Comparison of ENCODE assay signal across 14 cellular contexts in genomic region chr3:183158113-183158512, GRCh38. TPM values are rescaled to one million over a fixed set of nuclear protein-coding genes. Genes with fewer than 3 reads are reported as not detected.
DNase-seq lines count a peak whose midpoint lies in the region; ATAC-seq and TF ChIP-seq lines count a peak whose summit lies in the region.
"Had no signal": no experiment of that assay in that cellular context is flagged by ENCODE, and none has a peak within 500 bp of the region (broad histone marks: within the 10 kb centered on the region; RNA-seq: fewer than 3 reads in every experiment).

No MANE protein-coding gene starts in this region.

- H3K27me3 Mint-ChIP-seq in CD4-positive, alpha-beta T cell: no peaks in the 10 kb centered on the region
- H3K27me3 Mint-ChIP-seq: central memory CD8-positive, alpha-beta T cell had no signal

- peaks cover 4% of the 10 kb centered on the region for H3K36me3 Mint-ChIP-seq in CD4-positive, alpha-beta T cell (ENCODE audit: low read depth)
- H3K36me3 Mint-ChIP-seq: CD8-positive, alpha-beta T cell had no signal

- CTCF ChIA-PET in CD4-positive, alpha-beta T cell (lab: Charles Lee): no interaction called here

- no peak overlapping the region for H3K27ac Mint-ChIP-seq in CD4-positive, alpha-beta T cell
- H3K27ac Mint-ChIP-seq: CD8-positive, alpha-beta T cell had no signal

- no peak for DNase-seq in occipital lobe (lab: John Stamatoyannopoulos, UW)
- DNase-seq in NCI-H2029 (lab: John Stamatoyannopoulos, UW): no peak
- DNase-seq in CD4-positive, alpha-beta T cell: no peak
- no peak for DNase-seq in OCI-M1 (lab: John Stamatoyannopoulos, UW)
- DNase-seq: activated effector memory CD4-positive, alpha-beta T cell treated with Interleukin-2 at 50 U/mL for 16 hours; CD8-positive, alpha-beta T cell; retina had no signal

- H3K27me3 ChIP-seq in CD4-positive, alpha-beta T cell (ENCODE audit: control insufficient read depth, insufficient read depth, low read length): no peaks in the 10 kb centered on the region
- H3K27me3 ChIP-seq: upper lobe of left lung had no signal

- no peak overlapping the region for H3K4me3 Mint-ChIP-seq in CD4-positive, alpha-beta T cell
- H3K4me3 Mint-ChIP-seq: CD8-positive, alpha-beta T cell; central memory CD8-positive, alpha-beta T cell had no signal

- intact Hi-C loops in CD4-positive, alpha-beta T cell (cut with DNase I, micrococcal nuclease): no loop called here

- no peak overlapping the region for H3K27ac ChIP-seq in CD4-positive, alpha-beta T cell (ENCODE audit: low read depth, low read length)
- H3K27ac ChIP-seq: RWPE1 had no signal

- POLR2A ChIA-PET in CD4-positive, alpha-beta T cell (lab: Charles Lee): no interaction called here

- H3K9me3 ChIP-seq in CD4-positive, alpha-beta T cell (ENCODE audit: control insufficient read depth, low read length): no peaks in the 10 kb centered on the region
- H3K9me3 ChIP-seq: upper lobe of left lung had no signal

- peak; percentile 16 for ATAC-seq in GM18508 (IDR thresholded peaks at IDR 0.05; ENCODE audit: insufficient read depth, unreplicated experiment)
- peak; percentile 12 for ATAC-seq in GM19455 (IDR thresholded peaks at IDR 0.05; ENCODE audit: unreplicated experiment)
- peak; percentile 29 for ATAC-seq in HG02885 (IDR thresholded peaks at IDR 0.05; ENCODE audit: poor library complexity, unreplicated experiment)
- ATAC-seq in HG03565 (IDR thresholded peaks at IDR 0.05; ENCODE audit: unreplicated experiment): peak; percentile 17
- no peak for ATAC-seq in CD4-positive, alpha-beta T cell (ENCODE audit: poor library complexity)
- ATAC-seq: CD8-positive, alpha-beta T cell had no signal

- no peak for TF ChIP-seq CTCF in CD4-positive, alpha-beta T cell (IDR thresholded peaks at IDR 0.05)

- no peaks in the 10 kb centered on the region for H3K9me3 Mint-ChIP-seq in CD4-positive, alpha-beta T cell
- H3K9me3 Mint-ChIP-seq: CD8-positive, alpha-beta T cell; central memory CD8-positive, alpha-beta T cell had no signal

- H3K4me1 Mint-ChIP-seq in CD4-positive, alpha-beta T cell (ENCODE audit: low read depth): peaks cover 11% of the 10 kb centered on the region

RNA-seq across cellular contexts. Expression of gene LAMP3, which starts 4.4 kb away (rescaled TPM):
- total RNA-seq in occipital lobe: not detected
- total RNA-seq in CD4-positive, alpha-beta T cell: 1 to 10 TPM; 1.9 to 3.4 TPM

RNA-seq across cellular contexts. Expression of gene MCCC1, which starts 58.8 kb away (rescaled TPM):
- total RNA-seq in occipital lobe: 37.1 TPM
- total RNA-seq in CD4-positive, alpha-beta T cell: 10 to 100 TPM; 16.4 to 16.7 TPM
